9 cellular contexts compared by ENCODE assay signal in the genomic region with DNA sequence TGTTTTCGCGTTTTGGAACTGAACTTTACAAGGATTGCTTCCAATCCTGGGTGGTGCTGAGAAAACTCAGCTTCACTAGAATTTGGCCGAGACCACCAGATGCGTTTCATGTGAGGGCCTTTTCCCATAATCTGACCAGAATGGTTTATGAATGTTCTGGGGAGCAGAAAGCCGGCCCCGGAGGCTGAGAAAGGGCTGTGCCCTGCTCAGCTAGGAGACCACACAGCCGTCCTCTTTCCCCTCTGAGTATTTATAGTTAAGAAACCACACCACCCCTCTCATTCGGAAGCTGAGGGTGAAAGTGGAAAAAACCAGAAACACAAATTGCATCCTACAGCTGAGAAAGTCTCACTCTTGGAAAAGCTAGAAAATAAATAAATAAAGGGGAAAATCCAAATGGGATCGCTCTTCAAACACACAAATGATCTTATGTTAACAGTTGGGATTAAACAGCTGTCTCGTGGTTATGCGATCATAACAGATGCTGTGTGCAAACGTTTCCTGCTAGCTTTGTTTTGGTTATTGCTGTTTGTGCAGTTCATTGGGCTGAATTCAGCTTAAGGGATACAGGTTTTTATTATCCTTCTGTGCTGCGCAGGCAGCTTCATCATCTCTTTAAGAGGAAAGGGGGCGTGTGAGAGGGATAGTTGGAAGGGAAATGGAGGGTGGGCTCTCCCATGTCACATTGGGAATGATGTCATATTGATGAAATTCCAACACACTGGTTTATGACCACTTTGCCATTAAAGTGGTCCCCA.
DNase-seq lines count a peak whose midpoint lies in the region; ATAC-seq and TF ChIP-seq lines count a peak whose summit lies in the region.
"Had no signal": no experiment of that assay in that cellular context is flagged by ENCODE, and none has a peak within 500 bp of the region (broad histone marks: within the 10 kb centered on the region; RNA-seq: fewer than 3 reads in every experiment).

No MANE protein-coding gene starts in this region.

- no peak for TF ChIP-seq POLR2A in prostate gland (IDR thresholded peaks at IDR 0.05)

- no peaks in the 10 kb centered on the region for H3K4me1 ChIP-seq in prostate gland (replicated peaks)

- WGBS in prostate gland = 46% methylated on average over 14 of the region's 14 CpGs

- intact Hi-C loops in prostate gland (cut with DNase I) = loop anchor here (10.0 kb wide), 1 partner anchor 61 kb away; no protein-coding TSS in a partner anchor

- no peak for TF ChIP-seq CTCF in prostate gland (IDR thresholded peaks at IDR 0.05)

- H3K9me3 ChIP-seq in prostate gland = no peaks in the 10 kb centered on the region

- H3K27me3 ChIP-seq in prostate gland (replicated peaks; ENCODE audit: insufficient read depth) = no peaks in the 10 kb centered on the region

- ATAC-seq in HG03378 (IDR thresholded peaks at IDR 0.05; ENCODE audit: unreplicated experiment) (no peak), HG03159 (IDR thresholded peaks at IDR 0.05; ENCODE audit: unreplicated experiment) (no peak), GM21529 (IDR thresholded peaks at IDR 0.05; ENCODE audit: unreplicated experiment) (no peak), GM21576 (IDR thresholded peaks at IDR 0.05; ENCODE audit: unreplicated experiment) (no peak)

- H3K36me3 ChIP-seq in prostate gland = no peaks in the 10 kb centered on the region

- peak overlapping the region; percentile 43 to 48 for H3K27ac ChIP-seq in prostate gland

- DNase-seq in EH (ENCODE audit: low read depth) (peak; percentile 53), RPMI7951 (ENCODE audit: low read depth) (peak; percentile 22), foreskin melanocyte (peak; percentile 95), prostate gland (ENCODE audit: low spot score) (no peak)
- DNase-seq: NCI-H1048 had no signal

- no peak overlapping the region for H3K4me3 ChIP-seq in prostate gland
